ENCODE assay signal across 1 cellular context in genomic region chr10:77840636-77841035, GRCh38.
TF ChIP-seq lines count a peak whose summit lies in the region.

No MANE protein-coding gene starts in this region.

TF ChIP-seq in WTC11, 78 proteins besides CTCF, POLR2A, EP300 and RAD21 (continued from another document):
- no peak for TF ChIP-seq EMX1 (CRISPR knock-in tag; IDR thresholded peaks at IDR 0.05)
- TF ChIP-seq JUN (CRISPR knock-in tag; IDR thresholded peaks at IDR 0.05) = no peak
- no peak for TF ChIP-seq ZNF425 (CRISPR knock-in tag; conservative IDR thresholded peaks at IDR 0.05)
- no peak for TF ChIP-seq CREM (CRISPR knock-in tag; IDR thresholded peaks at IDR 0.05)
- TF ChIP-seq FOXK1 (CRISPR knock-in tag; IDR thresholded peaks at IDR 0.05) = no peak
- TF ChIP-seq, protein P1, sequence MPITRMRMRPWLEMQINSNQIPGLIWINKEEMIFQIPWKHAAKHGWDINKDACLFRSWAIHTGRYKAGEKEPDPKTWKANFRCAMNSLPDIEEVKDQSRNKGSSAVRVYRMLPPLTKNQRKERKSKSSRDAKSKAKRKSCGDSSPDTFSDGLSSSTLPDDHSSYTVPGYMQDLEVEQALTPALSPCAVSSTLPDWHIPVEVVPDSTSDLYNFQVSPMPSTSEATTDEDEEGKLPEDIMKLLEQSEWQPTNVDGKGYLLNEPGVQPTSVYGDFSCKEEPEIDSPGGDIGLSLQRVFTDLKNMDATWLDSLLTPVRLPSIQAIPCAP (CRISPR knock-in tag; IDR thresholded peaks at IDR 0.05) = no peak
- TF ChIP-seq SOX15 (CRISPR knock-in tag; IDR thresholded peaks at IDR 0.05) = no peak
- no peak for TF ChIP-seq ZMAT4 (CRISPR knock-in tag; IDR thresholded peaks at IDR 0.05)
- no peak for TF ChIP-seq ATF6 (CRISPR knock-in tag; IDR thresholded peaks at IDR 0.05)
- no peak for TF ChIP-seq RORB (CRISPR knock-in tag; IDR thresholded peaks at IDR 0.05)
- no peak for TF ChIP-seq TEAD4 (CRISPR knock-in tag; IDR thresholded peaks at IDR 0.05)
- no peak for TF ChIP-seq ATF3 (CRISPR knock-in tag; conservative IDR thresholded peaks at IDR 0.05)
- TF ChIP-seq ZBTB21 (CRISPR knock-in tag; IDR thresholded peaks at IDR 0.05; ENCODE audit: borderline replicate concordance) = no peak
- TF ChIP-seq RELA (CRISPR knock-in tag; IDR thresholded peaks at IDR 0.05; ENCODE audit: borderline replicate concordance) = no peak
- TF ChIP-seq, protein P2, sequence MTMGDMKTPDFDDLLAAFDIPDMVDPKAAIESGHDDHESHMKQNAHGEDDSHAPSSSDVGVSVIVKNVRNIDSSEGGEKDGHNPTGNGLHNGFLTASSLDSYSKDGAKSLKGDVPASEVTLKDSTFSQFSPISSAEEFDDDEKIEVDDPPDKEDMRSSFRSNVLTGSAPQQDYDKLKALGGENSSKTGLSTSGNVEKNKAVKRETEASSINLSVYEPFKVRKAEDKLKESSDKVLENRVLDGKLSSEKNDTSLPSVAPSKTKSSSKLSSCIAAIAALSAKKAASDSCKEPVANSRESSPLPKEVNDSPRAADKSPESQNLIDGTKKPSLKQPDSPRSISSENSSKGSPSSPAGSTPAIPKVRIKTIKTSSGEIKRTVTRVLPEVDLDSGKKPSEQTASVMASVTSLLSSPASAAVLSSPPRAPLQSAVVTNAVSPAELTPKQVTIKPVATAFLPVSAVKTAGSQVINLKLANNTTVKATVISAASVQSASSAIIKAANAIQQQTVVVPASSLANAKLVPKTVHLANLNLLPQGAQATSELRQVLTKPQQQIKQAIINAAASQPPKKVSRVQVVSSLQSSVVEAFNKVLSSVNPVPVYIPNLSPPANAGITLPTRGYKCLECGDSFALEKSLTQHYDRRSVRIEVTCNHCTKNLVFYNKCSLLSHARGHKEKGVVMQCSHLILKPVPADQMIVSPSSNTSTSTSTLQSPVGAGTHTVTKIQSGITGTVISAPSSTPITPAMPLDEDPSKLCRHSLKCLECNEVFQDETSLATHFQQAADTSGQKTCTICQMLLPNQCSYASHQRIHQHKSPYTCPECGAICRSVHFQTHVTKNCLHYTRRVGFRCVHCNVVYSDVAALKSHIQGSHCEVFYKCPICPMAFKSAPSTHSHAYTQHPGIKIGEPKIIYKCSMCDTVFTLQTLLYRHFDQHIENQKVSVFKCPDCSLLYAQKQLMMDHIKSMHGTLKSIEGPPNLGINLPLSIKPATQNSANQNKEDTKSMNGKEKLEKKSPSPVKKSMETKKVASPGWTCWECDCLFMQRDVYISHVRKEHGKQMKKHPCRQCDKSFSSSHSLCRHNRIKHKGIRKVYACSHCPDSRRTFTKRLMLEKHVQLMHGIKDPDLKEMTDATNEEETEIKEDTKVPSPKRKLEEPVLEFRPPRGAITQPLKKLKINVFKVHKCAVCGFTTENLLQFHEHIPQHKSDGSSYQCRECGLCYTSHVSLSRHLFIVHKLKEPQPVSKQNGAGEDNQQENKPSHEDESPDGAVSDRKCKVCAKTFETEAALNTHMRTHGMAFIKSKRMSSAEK (CRISPR knock-in tag; IDR thresholded peaks at IDR 0.05; ENCODE audit: borderline replicate concordance) = no peak
- TF ChIP-seq FOXP1 (CRISPR knock-in tag; IDR thresholded peaks at IDR 0.05; ENCODE audit: borderline replicate concordance) = no peak
- no peak for TF ChIP-seq ZNF416 (CRISPR knock-in tag; IDR thresholded peaks at IDR 0.05)
